ENCODE assay signal across 23 cellular contexts in genomic region chr20:49394264-49394663, GRCh38.
DNase-seq lines count a peak whose midpoint lies in the region; ATAC-seq and TF ChIP-seq lines count a peak whose summit lies in the region.
"Had no signal": no experiment of that assay in that cellular context is flagged by ENCODE, and none has a peak within 500 bp of the region (broad histone marks: within the 10 kb centered on the region; RNA-seq: fewer than 3 reads in every experiment).

No MANE protein-coding gene starts in this region.

- intact Hi-C loops in tibial artery (cut with DNase I; ENCODE audit: low total_unique reads), result loop anchor here (10.0 kb wide), 1 partner anchor 49 kb away; no protein-coding TSS in a partner anchor
- intact Hi-C loops in colonic mucosa (cut with DNase I), result no loop called here

- no peaks in the 10 kb centered on the region for H3K36me3 ChIP-seq in brain microvascular endothelial cell (replicated peaks)
- H3K36me3 ChIP-seq in muscle layer of colon (ENCODE audit: insufficient read depth, low read length), result no peaks in the 10 kb centered on the region
- H3K36me3 ChIP-seq in tibial artery, result no peaks in the 10 kb centered on the region
- no peaks in the 10 kb centered on the region for H3K36me3 ChIP-seq in colonic mucosa
- H3K36me3 ChIP-seq: HAP-1, lower lobe of right lung had no signal

- H3K27me3 ChIP-seq in brain microvascular endothelial cell (replicated peaks) (peaks cover 9% of the 10 kb centered on the region), muscle layer of colon (ENCODE audit: control insufficient read depth in 1 of 2, insufficient read depth in 2 of 2, low read length in 2 of 2) (no peaks in the 10 kb centered on the region), tibial artery (no peaks in the 10 kb centered on the region), colonic mucosa (no peaks in the 10 kb centered on the region)

- H3K9ac ChIP-seq in muscle layer of colon (ENCODE audit: low read length) (no peak overlapping the region), colonic mucosa (ENCODE audit: low read depth in 2 of 2, low read length in 2 of 2) (no peak overlapping the region)

- H3K4me1 Mint-ChIP-seq in stimulated activated effector memory CD8-positive, alpha-beta T cell treated with anti-CD3 and anti-CD28 coated beads, Interleukin-12 subunit alpha, Interleukin-12 subunit beta, amount 100 ng/mL, for 72 hours, result no peaks in the 10 kb centered on the region

- no peak for ATAC-seq in GM19035 (IDR thresholded peaks at IDR 0.05; ENCODE audit: unreplicated experiment)
- no peak for ATAC-seq in stimulated activated effector memory CD8-positive, alpha-beta T cell treated with anti-CD3 and anti-CD28 coated beads, Interleukin-12 subunit alpha, Interleukin-12 subunit beta, amount 100 ng/mL, for 72 hours
- ATAC-seq: activated CD4-positive, CD25-positive, alpha-beta regulatory T cell treated with anti-CD3 and anti-CD28 coated beads, Interleukin-2, amount 50 U/mL, for 24 hours; activated T-cell treated with anti-CD3 and anti-CD28 coated beads, Interleukin-2, amount 50 U/mL, for 72 hours; lower lobe of right lung had no signal

- no peaks in the 10 kb centered on the region for H3K9me3 Mint-ChIP-seq in stimulated activated effector memory CD8-positive, alpha-beta T cell treated with anti-CD3 and anti-CD28 coated beads, Interleukin-12 subunit alpha, Interleukin-12 subunit beta, amount 100 ng/mL, for 72 hours
- H3K9me3 Mint-ChIP-seq: activated T-cell treated with anti-CD3 and anti-CD28 coated beads, Interleukin-2, amount 50 U/mL, for 72 hours had no signal

- no peak overlapping the region for H3K27ac Mint-ChIP-seq in stimulated activated effector memory CD8-positive, alpha-beta T cell treated with anti-CD3 and anti-CD28 coated beads, Interleukin-12 subunit alpha, Interleukin-12 subunit beta, amount 100 ng/mL, for 72 hours
- H3K27ac Mint-ChIP-seq: activated T-cell treated with anti-CD3 and anti-CD28 coated beads, Interleukin-2, amount 50 U/mL, for 72 hours had no signal

- H3K9me3 ChIP-seq in muscle layer of colon (ENCODE audit: low read length) (no peaks in the 10 kb centered on the region), tibial artery (no peaks in the 10 kb centered on the region), colonic mucosa (no peaks in the 10 kb centered on the region)
- H3K9me3 ChIP-seq: HAP-1, lower lobe of right lung had no signal

- no peak overlapping the region for H3K4me3 Mint-ChIP-seq in stimulated activated effector memory CD8-positive, alpha-beta T cell treated with anti-CD3 and anti-CD28 coated beads, Interleukin-12 subunit alpha, Interleukin-12 subunit beta, amount 100 ng/mL, for 72 hours
- H3K4me3 Mint-ChIP-seq: activated T-cell treated with anti-CD3 and anti-CD28 coated beads, Interleukin-2, amount 50 U/mL, for 72 hours had no signal

- DNase-seq in H4 (ENCODE audit: low spot score) (peak; percentile 36), brain microvascular endothelial cell (peak; percentile 12), tibial artery (peak; percentile 72 to 88), colonic mucosa (no peak), SIG-M5 (lab: John Stamatoyannopoulos, UW) (no peak)
- no peak for DNase-seq in stimulated activated effector memory CD8-positive, alpha-beta T cell treated with anti-CD3 and anti-CD28 coated beads, Interleukin-12 subunit alpha, Interleukin-12 subunit beta, amount 100 ng/mL, for 72 hours (ENCODE audit: low spot score in 2 of 2)
- DNase-seq: activated naive CD4-positive, alpha-beta T cell treated with anti-CD3 and anti-CD28 coated beads, Interleukin-2, amount 50 U/mL, for 16 hours; activated T-cell treated with anti-CD3 and anti-CD28 coated beads, Interleukin-2, amount 50 U/mL, for 72 hours; AML-193; anterior cingulate cortex; cerebellar nuclear complex; lower lobe of right lung; NCI-H1092; NCI-H2029; NK-92 treated with Interleukin-12 subunit alpha and Interleukin-12 subunit beta, amount 100 ng/mL, for 24 hours; nucleus accumbens; stimulated activated naive CD4-positive, alpha-beta T cell; T1000; trophoblast cell had no signal

- H3K4me3 ChIP-seq in brain microvascular endothelial cell (ENCODE audit: low read depth, low read length) (no peak overlapping the region), muscle layer of colon (ENCODE audit: low read depth in 1 of 2, low read length in 2 of 2) (no peak overlapping the region), tibial artery (no peak overlapping the region), colonic mucosa (no peak overlapping the region)
- H3K4me3 ChIP-seq: HAP-1, lower lobe of right lung had no signal

- TF ChIP-seq CTCF in brain microvascular endothelial cell (IDR thresholded peaks at IDR 0.05; ENCODE audit: low read depth, low read length, missing control alignments) (no peak), tibial artery (IDR thresholded peaks at IDR 0.05) (no peak), colonic mucosa (IDR thresholded peaks at IDR 0.05) (no peak)

- H3K4me1 ChIP-seq in muscle layer of colon (ENCODE audit: insufficient read depth, low read length) (peaks cover 42% of the 10 kb centered on the region), tibial artery (peaks cover 0 to 33% (median 13%) of the 10 kb centered on the region in 4 donors), colonic mucosa (no peaks in the 10 kb centered on the region)
- H3K4me1 ChIP-seq: HAP-1, lower lobe of right lung had no signal

- in situ Hi-C loops in brain microvascular endothelial cell (cut with HindIII; ENCODE audit: low pct_ligation_motif_present, low sequenced_read_pairs), result no loop called here

- no peaks in the 10 kb centered on the region for H3K36me3 Mint-ChIP-seq in stimulated activated effector memory CD8-positive, alpha-beta T cell treated with anti-CD3 and anti-CD28 coated beads, Interleukin-12 subunit alpha, Interleukin-12 subunit beta, amount 100 ng/mL, for 72 hours

- H3K27ac ChIP-seq in brain microvascular endothelial cell, result no peak overlapping the region
- H3K27ac ChIP-seq in muscle layer of colon (ENCODE audit: low read depth, low read length), result peak overlapping the region; percentile 81
- H3K27ac ChIP-seq in tibial artery, result peak overlapping the region; percentile 69 to 79
- H3K27ac ChIP-seq in colonic mucosa, result no peak overlapping the region
- H3K27ac ChIP-seq: lower lobe of right lung had no signal

Comparison
In these comparisons a context has a peak if more than half of its experiments do, and no peak if none do; other contexts are left out.
1. DNase-seq: peak in H4 (single experiment), brain microvascular endothelial cell (single experiment) and tibial artery (2 of 2); none in colonic mucosa (single experiment), stimulated activated effector memory CD8-positive, alpha-beta T cell treated with anti-CD3 and anti-CD28 coated beads, Interleukin-12 subunit alpha, Interleukin-12 subunit beta, amount 100 ng/mL, for 72 hours (0 of 2) and SIG-M5 (single experiment).
2. H3K27ac ChIP-seq: peak in muscle layer of colon (single experiment) and tibial artery (2 of 2); none in brain microvascular endothelial cell (single experiment) and colonic mucosa (single experiment).